In genomic region chr5:53944981-53945380, GRCh38 we compare ENCODE assay signal across 27 cellular contexts.
DNase-seq lines count a peak whose midpoint lies in the region; ATAC-seq, FAIRE-seq and TF ChIP-seq lines count a peak whose summit lies in the region.
"Had no signal": no experiment of that assay in that cellular context is flagged by ENCODE, and none has a peak within 500 bp of the region (broad histone marks: within the 10 kb centered on the region; RNA-seq: fewer than 3 reads in every experiment).

No MANE protein-coding gene starts in this region.

- H3K4me1 ChIP-seq in hepatocyte (ENCODE audit: insufficient read depth) (no peaks in the 10 kb centered on the region), left ventricle myocardium inferior (peaks cover 4% of the 10 kb centered on the region)
- H3K4me1 ChIP-seq: ascending aorta, BLaER1, SJCRH30 had no signal

- H3K27me3 ChIP-seq in hepatocyte (no peaks in the 10 kb centered on the region), left ventricle myocardium inferior (ENCODE audit: low read depth) (no peaks in the 10 kb centered on the region)
- H3K27me3 ChIP-seq: ascending aorta, BLaER1, SJCRH30 had no signal

- H2AFZ ChIP-seq in hepatocyte, result no peak overlapping the region

- no peak overlapping the region for H3K4me2 ChIP-seq in hepatocyte
- H3K4me2 ChIP-seq: BLaER1 had no signal

- peak overlapping the region; percentile 39 for H3K27ac Mint-ChIP-seq in WTC11
- H3K27ac Mint-ChIP-seq: activated CD8-positive, alpha-beta T cell treated with anti-CD3 and anti-CD28 coated beads for 36 hours; nephron; stimulated activated naive CD8-positive, alpha-beta T cell treated with anti-CD3 and anti-CD28 coated beads, Interleukin-15, amount 100 ng/mL, for 72 hours; T-helper 1 cell treated with Interleukin-12 subunit alpha and Interleukin-12 subunit beta and Interleukin-4 antibody, amounts not matched to agents 30 μg/mL and 1 μg/mL, for 36 hours had no signal

- H3K36me3 ChIP-seq in hepatocyte (replicated peaks; ENCODE audit: insufficient read depth, low read depth), result no peaks in the 10 kb centered on the region
- H3K36me3 ChIP-seq in left ventricle myocardium inferior, result no peaks in the 10 kb centered on the region
- H3K36me3 ChIP-seq: ascending aorta, SJCRH30 had no signal

- H3K4me3 ChIP-seq in hepatocyte, result no peak overlapping the region
- H3K4me3 ChIP-seq in left ventricle myocardium inferior, result no peak overlapping the region
- H3K4me3 ChIP-seq: ascending aorta, BLaER1, SJCRH30 had no signal

- H3K9me3 ChIP-seq in hepatocyte (ENCODE audit: low read depth) (no peaks in the 10 kb centered on the region), left ventricle myocardium inferior (replicated peaks) (no peaks in the 10 kb centered on the region)
- H3K9me3 ChIP-seq: ascending aorta, SJCRH30 had no signal

- H4K20me1 ChIP-seq in hepatocyte (ENCODE audit: insufficient read depth, poor library complexity, severe bottlenecking), result no peaks in the 10 kb centered on the region
- H4K20me1 ChIP-seq: BLaER1 had no signal

- CTCF ChIA-PET in WTC11 (lab: Charles Lee), result no interaction called here

- DNase-seq in A172 (ENCODE audit: low spot score) (peak; percentile 39), HTR-8/SVneo (ENCODE audit: insufficient read length, low spot score) (no peak), WTC11 (ENCODE audit: low spot score) (no peak), hepatocyte (ENCODE audit: low spot score) (peak; percentile 37), left ventricle myocardium inferior (no peak), hypothalamus (lab: John Stamatoyannopoulos, UW) (no peak), SW 1271 (lab: John Stamatoyannopoulos, UW) (no peak)
- DNase-seq in activated effector memory CD4-positive, alpha-beta T cell treated with anti-CD3 and anti-CD28 coated beads, Interleukin-2, amount 50 U/mL, for 16 hours, result no peak
- DNase-seq: activated CD4-positive, CD25-positive, alpha-beta regulatory T cell; activated CD8-positive, alpha-beta T cell treated with anti-CD3 and anti-CD28 coated beads for 36 hours; activated naive CD4-positive, alpha-beta T cell treated with anti-CD3 and anti-CD28 coated beads, Interleukin-2, amount 50 U/mL, for 16 hours; activated T-cell treated with anti-CD3 and anti-CD28 coated beads, Interleukin-2, amount 50 U/mL, for 48 hours; effector memory CD4-positive, alpha-beta T cell; NCI-H1694; NCI-H774; OCI-M1; SJCRH30; small intestine; stimulated activated CD4-positive, alpha-beta T cell treated with anti-CD3 and anti-CD28 coated beads, Interleukin-2, amount 100 ng/mL, for 48 hours; stimulated activated naive CD8-positive, alpha-beta T cell treated with anti-CD3 and anti-CD28 coated beads, Interleukin-15, amount 100 ng/mL, for 72 hours; trophoblast cell had no signal

- H3K27ac ChIP-seq in hepatocyte (no peak overlapping the region), left ventricle myocardium inferior (replicated peaks) (no peak overlapping the region)
- H3K27ac ChIP-seq: ascending aorta, BLaER1, SJCRH30 had no signal

- POLR2A ChIA-PET in WTC11 (lab: Charles Lee), result no interaction called here

- peaks cover 53% of the 10 kb centered on the region for H3K4me1 Mint-ChIP-seq in WTC11
- H3K4me1 Mint-ChIP-seq: stimulated activated naive CD8-positive, alpha-beta T cell treated with anti-CD3 and anti-CD28 coated beads, Interleukin-15, amount 100 ng/mL, for 72 hours had no signal

- H3K27me3 Mint-ChIP-seq in WTC11 (ENCODE audit: low read depth), result no peaks in the 10 kb centered on the region
- H3K27me3 Mint-ChIP-seq: activated CD8-positive, alpha-beta T cell treated with anti-CD3 and anti-CD28 coated beads for 36 hours; stimulated activated naive CD8-positive, alpha-beta T cell treated with anti-CD3 and anti-CD28 coated beads, Interleukin-15, amount 100 ng/mL, for 72 hours had no signal

- H3K9me3 Mint-ChIP-seq in WTC11, result peaks cover 5% of the 10 kb centered on the region
- H3K9me3 Mint-ChIP-seq: activated CD8-positive, alpha-beta T cell treated with anti-CD3 and anti-CD28 coated beads for 36 hours; T-helper 1 cell treated with Interleukin-12 subunit alpha and Interleukin-12 subunit beta and Interleukin-4 antibody, amounts not matched to agents 30 μg/mL and 1 μg/mL, for 36 hours had no signal

- ATAC-seq in WTC11, result no peak
- ATAC-seq: activated CD8-positive, alpha-beta T cell treated with anti-CD3 and anti-CD28 coated beads for 36 hours; stimulated activated naive CD8-positive, alpha-beta T cell treated with anti-CD3 and anti-CD28 coated beads, Interleukin-15, amount 100 ng/mL, for 72 hours had no signal

- no peaks in the 10 kb centered on the region for H3K79me2 ChIP-seq in hepatocyte

- WGBS in hepatocyte (ENCODE audit: low lambda C conversion rate, missing lambda C conversion rate), result 61% methylated on average over 7 of the region's 7 CpGs

- no peak overlapping the region for H3K4me3 Mint-ChIP-seq in WTC11
- H3K4me3 Mint-ChIP-seq: activated CD8-positive, alpha-beta T cell treated with anti-CD3 and anti-CD28 coated beads for 36 hours; nephron; stimulated activated naive CD8-positive, alpha-beta T cell treated with anti-CD3 and anti-CD28 coated beads, Interleukin-15, amount 100 ng/mL, for 72 hours; T-helper 1 cell treated with Interleukin-12 subunit alpha and Interleukin-12 subunit beta and Interleukin-4 antibody, amounts not matched to agents 30 μg/mL and 1 μg/mL, for 36 hours had no signal

- no peaks in the 10 kb centered on the region for H3K9me2 ChIP-seq in hepatocyte (replicated peaks; ENCODE audit: insufficient read depth)

- no peaks in the 10 kb centered on the region; the same call in 1 of the 2 replicates for H3K36me3 Mint-ChIP-seq in WTC11

- intact Hi-C loops in left ventricle myocardium inferior (cut with micrococcal nuclease), result no loop called here

- no peak for TF ChIP-seq CTCF in WTC11 (IDR thresholded peaks at IDR 0.05)
- TF ChIP-seq CTCF in hepatocyte (IDR thresholded peaks at IDR 0.05; ENCODE audit: poor library complexity), result no peak
- no peak for TF ChIP-seq CTCF in left ventricle myocardium inferior (IDR thresholded peaks at IDR 0.05; ENCODE audit: borderline replicate concordance)

- peak; percentile 58 for FAIRE-seq in HTR-8/SVneo (lab: Jason Lieb, UNC)
- FAIRE-seq: A204.1, GM12892, small intestine had no signal

TF ChIP-seq in WTC11, 78 proteins besides CTCF, POLR2A, EP300 and RAD21 (continues in another document):
- no peak for TF ChIP-seq CREB1 (CRISPR knock-in tag; IDR thresholded peaks at IDR 0.05)
- TF ChIP-seq NR1H2 (CRISPR knock-in tag; IDR thresholded peaks at IDR 0.05), result no peak
- no peak for TF ChIP-seq RORB (CRISPR knock-in tag; IDR thresholded peaks at IDR 0.05)
- TF ChIP-seq JAZF1 (CRISPR knock-in tag; IDR thresholded peaks at IDR 0.05), result no peak
- no peak for TF ChIP-seq HMGA2 (CRISPR knock-in tag; IDR thresholded peaks at IDR 0.05)
- TF ChIP-seq TEAD1 (CRISPR knock-in tag; IDR thresholded peaks at IDR 0.05), result no peak
- no peak for TF ChIP-seq NFE2L1 (CRISPR knock-in tag; IDR thresholded peaks at IDR 0.05)
- no peak for TF ChIP-seq AFF4 (CRISPR knock-in tag; IDR thresholded peaks at IDR 0.05; ENCODE audit: borderline replicate concordance)
- TF ChIP-seq, protein P1, sequence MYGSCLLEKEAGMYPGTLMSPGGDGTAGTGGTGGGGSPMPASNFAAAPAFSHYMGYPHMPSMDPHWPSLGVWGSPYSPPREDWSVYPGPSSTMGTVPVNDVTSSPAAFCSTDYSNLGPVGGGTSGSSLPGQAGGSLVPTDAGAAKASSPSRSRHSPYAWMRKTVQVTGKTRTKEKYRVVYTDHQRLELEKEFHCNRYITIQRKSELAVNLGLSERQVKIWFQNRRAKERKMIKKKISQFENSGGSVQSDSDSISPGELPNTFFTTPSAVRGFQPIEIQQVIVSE (CRISPR knock-in tag; IDR thresholded peaks at IDR 0.05; ENCODE audit: borderline replicate concordance), result no peak
- no peak for TF ChIP-seq ATF3 (CRISPR knock-in tag; conservative IDR thresholded peaks at IDR 0.05)

Comparison
In these comparisons a context has a peak if more than half of its experiments do, and no peak if none do; other contexts are left out.
1. DNase-seq: peak in A172 (single experiment) and hepatocyte (single experiment); none in HTR-8/SVneo (single experiment), WTC11 (single experiment), left ventricle myocardium inferior (single experiment), activated effector memory CD4-positive, alpha-beta T cell treated with anti-CD3 and anti-CD28 coated beads, Interleukin-2, amount 50 U/mL, for 16 hours (single experiment), hypothalamus (0 of 51) and SW 1271 (0 of 2).